ENCODE assay signal across 2 cellular contexts in genomic region chr15:75389791-75390382, GRCh38.
TF ChIP-seq lines count a peak whose summit lies in the region.

No MANE protein-coding gene starts in this region.

TF ChIP-seq in IMR-90, 13 proteins besides CTCF, POLR2A, EP300 and RAD21:
- no peak for TF ChIP-seq RCOR1 (IDR thresholded peaks at IDR 0.05; ENCODE audit: insufficient replicate concordance, low read length)

TF ChIP-seq in SK-N-SH, 30 proteins besides CTCF, POLR2A, EP300 and RAD21:
- no peak for TF ChIP-seq PBX3 (IDR thresholded peaks at IDR 0.05)
- no peak for TF ChIP-seq TAF1 (IDR thresholded peaks at IDR 0.05; ENCODE audit: borderline replicate concordance, low read depth, low read length)
- no peak for TF ChIP-seq TEAD4 (IDR thresholded peaks at IDR 0.05; ENCODE audit: borderline replicate concordance, insufficient read depth)
- TF ChIP-seq REST (IDR thresholded peaks at IDR 0.05; ENCODE audit: low read depth, low read length): no peak
- TF ChIP-seq EZH2phosphoT487 (IDR thresholded peaks at IDR 0.05; ENCODE audit: borderline replicate concordance, low read depth): no peak
- no peak for TF ChIP-seq ZBTB33 (IDR thresholded peaks at IDR 0.05; ENCODE audit: borderline replicate concordance, low read depth)
- TF ChIP-seq GATA2 (CRISPR knock-in tag; IDR thresholded peaks at IDR 0.05): no peak
- TF ChIP-seq JUND (IDR thresholded peaks at IDR 0.05): no peak
- TF ChIP-seq USF2 (IDR thresholded peaks at IDR 0.05; ENCODE audit: borderline replicate concordance, low read depth, low read length): no peak
- no peak for TF ChIP-seq IRF3 (IDR thresholded peaks at IDR 0.05; ENCODE audit: low read depth, low read length)
- no peak for TF ChIP-seq SMC3 (IDR thresholded peaks at IDR 0.05; ENCODE audit: low read depth, low read length)
